In the genomic region with DNA sequence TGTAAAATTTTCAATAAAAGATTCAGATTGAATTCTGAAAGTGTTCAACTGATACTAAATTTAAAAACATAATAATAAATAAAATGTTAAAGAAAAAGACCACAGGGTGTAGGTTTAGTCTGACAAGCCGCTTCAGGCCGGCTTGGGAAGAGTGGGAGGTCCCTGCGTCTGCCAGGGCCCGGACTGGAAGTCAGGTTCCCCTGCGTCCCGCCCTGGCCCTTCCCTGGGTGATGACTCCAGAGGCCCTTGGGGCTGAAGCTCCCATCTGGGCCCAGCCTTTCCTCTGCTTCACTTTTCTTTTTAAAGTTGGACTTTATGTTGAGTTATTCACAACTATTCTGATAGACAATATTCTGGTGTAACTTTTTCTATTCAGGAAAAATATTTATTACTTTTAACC, we compare ENCODE assay signal across 24 cellular contexts.
"Had no signal": no experiment of that assay in that cellular context is flagged by ENCODE, and none has a peak within 500 bp of the region (broad histone marks: within the 10 kb centered on the region; RNA-seq: fewer than 3 reads in every experiment).

No MANE protein-coding gene starts in this region.

- DNase-seq: activated CD4-positive, alpha-beta T cell treated with anti-CD3 and anti-CD28 coated beads for 48 hours; activated CD4-positive, alpha-beta T cell treated with anti-CD3 and anti-CD28 coated beads, Interleukin-2, amount 50 U/mL, for 4 hours; activated CD4-positive, CD25-positive, alpha-beta regulatory T cell treated with anti-CD3 and anti-CD28 coated beads, Interleukin-2, amount 50 U/mL, for 72 hours; activated CD8-positive, alpha-beta memory T cell treated with anti-CD3 and anti-CD28 coated beads, Interleukin-2, amount 50 U/mL, for 48 hours; activated CD8-positive, alpha-beta T cell treated with anti-CD3 and anti-CD28 coated beads, Interleukin-2, amount 10 ng/mL, durations not matched to agents 7 days and 5 days; activated naive CD4-positive, alpha-beta T cell treated with Interleukin-2 at 50 U/mL for 16 hours; activated naive CD8-positive, alpha-beta T cell treated with anti-CD3 and anti-CD28 coated beads, Interleukin-2, amount 50 U/mL, for 24 hours; activated T-cell treated with anti-CD3 and anti-CD28 coated beads, Interleukin-2, amount 50 U/mL, for 1 hour; amniotic stem cell; body of pancreas; NCI-H1092; NCI-H1694; NCI-H2081; NCI-H69; NK-92 treated with Interleukin-12 subunit alpha and Interleukin-12 subunit beta, amount 100 ng/mL, for 24 hours; OCI-M1; RPMI8226; SHP77 had no signal

- ATAC-seq: activated CD8-positive, alpha-beta T cell treated with anti-CD3 and anti-CD28 coated beads, Interleukin-2, amount 10 ng/mL, durations not matched to agents 7 days and 5 days; activated naive CD4-positive, alpha-beta T cell treated with anti-CD3 and anti-CD28 coated beads, Interleukin-2, amount 50 U/mL, for 72 hours; activated naive CD8-positive, alpha-beta T cell treated with anti-CD3 and anti-CD28 coated beads, Interleukin-2, amount 50 U/mL, for 24 hours; body of pancreas; Panc1 had no signal

- H3K27me3 ChIP-seq: ascending aorta, body of pancreas had no signal

- H3K27ac Mint-ChIP-seq: activated CD8-positive, alpha-beta T cell treated with anti-CD3 and anti-CD28 coated beads, Interleukin-2, amount 10 ng/mL, durations not matched to agents 7 days and 5 days; activated naive CD4-positive, alpha-beta T cell treated with anti-CD3 and anti-CD28 coated beads, Interleukin-2, amount 50 U/mL, for 72 hours; activated naive CD8-positive, alpha-beta T cell treated with anti-CD3 and anti-CD28 coated beads, Interleukin-2, amount 50 U/mL, for 24 hours; T-helper 1 cell treated with Interleukin-12 subunit alpha and Interleukin-12 subunit beta and Interleukin-4 antibody, amounts not matched to agents 30 μg/mL and 1 μg/mL, for 36 hours had no signal

- H3K9me3 Mint-ChIP-seq: activated naive CD4-positive, alpha-beta T cell treated with anti-CD3 and anti-CD28 coated beads, Interleukin-2, amount 50 U/mL, for 72 hours; activated naive CD8-positive, alpha-beta T cell treated with anti-CD3 and anti-CD28 coated beads, Interleukin-2, amount 50 U/mL, for 24 hours; central memory CD8-positive, alpha-beta T cell; T-helper 1 cell treated with Interleukin-12 subunit alpha and Interleukin-12 subunit beta and Interleukin-4 antibody, amounts not matched to agents 30 μg/mL and 1 μg/mL, for 36 hours had no signal

- H3K36me3 Mint-ChIP-seq: activated naive CD4-positive, alpha-beta T cell treated with anti-CD3 and anti-CD28 coated beads, Interleukin-2, amount 50 U/mL, for 72 hours had no signal

- H3K27ac ChIP-seq: KMS-11 had no signal

- H3K9me3 ChIP-seq: ascending aorta, body of pancreas had no signal

- H3K27me3 Mint-ChIP-seq: activated naive CD8-positive, alpha-beta T cell treated with anti-CD3 and anti-CD28 coated beads, Interleukin-2, amount 50 U/mL, for 24 hours had no signal

- H3K4me3 ChIP-seq: ascending aorta, body of pancreas had no signal

- H3K4me3 Mint-ChIP-seq: activated CD8-positive, alpha-beta T cell treated with anti-CD3 and anti-CD28 coated beads, Interleukin-2, amount 10 ng/mL, durations not matched to agents 7 days and 5 days; activated naive CD8-positive, alpha-beta T cell treated with anti-CD3 and anti-CD28 coated beads, Interleukin-2, amount 50 U/mL, for 24 hours; central memory CD8-positive, alpha-beta T cell; T-helper 1 cell treated with Interleukin-12 subunit alpha and Interleukin-12 subunit beta and Interleukin-4 antibody, amounts not matched to agents 30 μg/mL and 1 μg/mL, for 36 hours had no signal

- H3K4me1 Mint-ChIP-seq: activated naive CD8-positive, alpha-beta T cell treated with anti-CD3 and anti-CD28 coated beads, Interleukin-2, amount 50 U/mL, for 24 hours; central memory CD8-positive, alpha-beta T cell had no signal
